10 cellular contexts compared by ENCODE assay signal in the genomic region with DNA sequence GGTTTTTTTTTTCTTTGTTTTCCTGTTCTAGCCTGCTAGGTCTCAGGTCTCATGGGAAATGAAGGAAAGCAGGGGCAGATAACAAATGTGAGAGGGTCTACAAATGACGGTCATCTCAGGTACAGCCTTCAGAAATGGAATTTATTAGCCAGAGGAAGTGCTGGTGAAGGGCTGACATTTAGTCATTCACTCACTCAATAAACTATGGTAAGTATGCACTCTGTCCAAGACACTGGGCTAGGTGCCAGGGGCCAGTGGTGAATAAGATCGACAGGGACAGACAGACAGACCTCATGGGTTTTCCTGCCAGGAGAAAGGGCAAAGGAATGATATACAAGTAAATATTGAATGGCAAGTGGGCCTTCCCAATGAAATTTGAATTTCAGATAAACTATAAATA. TPM values are rescaled to one million over a fixed set of nuclear protein-coding genes. Genes with fewer than 3 reads are reported as not detected.
DNase-seq lines count a peak whose midpoint lies in the region; FAIRE-seq and TF ChIP-seq lines count a peak whose summit lies in the region.
"Had no signal": no experiment of that assay in that cellular context is flagged by ENCODE, and none has a peak within 500 bp of the region (broad histone marks: within the 10 kb centered on the region; RNA-seq: fewer than 3 reads in every experiment).

No MANE protein-coding gene starts in this region.

- no peaks in the 10 kb centered on the region for H3K9me3 ChIP-seq in small intestine (ENCODE audit: control insufficient read depth, low read depth)

- no peak overlapping the region for H3K27ac ChIP-seq in small intestine (ENCODE audit: low read depth in 1 of 2, low read length in 1 of 2)

- no peaks in the 10 kb centered on the region for H3K27me3 ChIP-seq in small intestine (ENCODE audit: control insufficient read depth in 2 of 2, insufficient read depth in 2 of 2, low read length in 2 of 2)

- FAIRE-seq in small intestine (lab: Jason Lieb, UNC) = no peak

- DNase-seq in HS-27A (ENCODE audit: low read depth) = peak; percentile 73
- peak; percentile 25 to 78 for DNase-seq in SW 1271 (lab: John Stamatoyannopoulos, UW)
- peak; percentile 62 to 66 for DNase-seq in foreskin fibroblast
- peak; percentile 58 for DNase-seq in small intestine
- DNase-seq in NCI-H1930 (lab: John Stamatoyannopoulos, UW) = no peak
- no peak for DNase-seq in CD1c-positive myeloid dendritic cell (ENCODE audit: extremely low spot score)
- no peak for DNase-seq in epidermal melanocyte (ENCODE audit: insufficient read length, low spot score)
- DNase-seq in NCI-H1048 (lab: John Stamatoyannopoulos, UW) = no peak
- DNase-seq: nephron progenitor cell had no signal

- no peaks in the 10 kb centered on the region for H3K4me1 ChIP-seq in small intestine (ENCODE audit: control insufficient read depth in 2 of 2, insufficient read depth in 1 of 2, low read depth in 1 of 2, low read length in 1 of 2)

- no peak overlapping the region for H3K4me3 ChIP-seq in foreskin fibroblast (ENCODE audit: low read depth in 1 of 2, low read length in 2 of 2)
- H3K4me3 ChIP-seq in small intestine (ENCODE audit: low read depth in 1 of 2, low read length in 2 of 2) = no peak overlapping the region
- H3K4me3 ChIP-seq: GM23338 had no signal

- H3K36me3 ChIP-seq in small intestine (ENCODE audit: control insufficient read depth in 2 of 2, insufficient read depth in 2 of 2, low read length in 2 of 2) = no peaks in the 10 kb centered on the region

- 36 to 40% (median 38%) methylated on average over 2 of the region's 2 CpGs for WGBS in small intestine, 3 donors

- TF ChIP-seq CTCF in foreskin fibroblast (IDR thresholded peaks at IDR 0.05; ENCODE audit: low read depth, low read length) = no peak

RNA-seq across cellular contexts. Expression of a gene that starts 6.3 kb away (rescaled TPM):
- under 1 TPM in 1 of 3 donors, not detected in 2; 0.03 TPM for polyA plus RNA-seq in small intestine

RNA-seq across cellular contexts. Expression of a gene that starts 22.3 kb away (rescaled TPM):
- 1 to 10 TPM; 2.7 to 5.6 (median 5.3) TPM for polyA plus RNA-seq in small intestine

Comparison
In these comparisons a context has a peak if more than half of its experiments do, and no peak if none do; other contexts are left out.
1. DNase-seq: peak in HS-27A (single experiment), SW 1271 (2 of 2), foreskin fibroblast (2 of 2) and small intestine (single experiment); none in NCI-H1930 (0 of 2), CD1c-positive myeloid dendritic cell (single experiment), epidermal melanocyte (single experiment) and NCI-H1048 (single experiment).